2 cellular contexts compared by ENCODE assay signal in the genomic region with DNA sequence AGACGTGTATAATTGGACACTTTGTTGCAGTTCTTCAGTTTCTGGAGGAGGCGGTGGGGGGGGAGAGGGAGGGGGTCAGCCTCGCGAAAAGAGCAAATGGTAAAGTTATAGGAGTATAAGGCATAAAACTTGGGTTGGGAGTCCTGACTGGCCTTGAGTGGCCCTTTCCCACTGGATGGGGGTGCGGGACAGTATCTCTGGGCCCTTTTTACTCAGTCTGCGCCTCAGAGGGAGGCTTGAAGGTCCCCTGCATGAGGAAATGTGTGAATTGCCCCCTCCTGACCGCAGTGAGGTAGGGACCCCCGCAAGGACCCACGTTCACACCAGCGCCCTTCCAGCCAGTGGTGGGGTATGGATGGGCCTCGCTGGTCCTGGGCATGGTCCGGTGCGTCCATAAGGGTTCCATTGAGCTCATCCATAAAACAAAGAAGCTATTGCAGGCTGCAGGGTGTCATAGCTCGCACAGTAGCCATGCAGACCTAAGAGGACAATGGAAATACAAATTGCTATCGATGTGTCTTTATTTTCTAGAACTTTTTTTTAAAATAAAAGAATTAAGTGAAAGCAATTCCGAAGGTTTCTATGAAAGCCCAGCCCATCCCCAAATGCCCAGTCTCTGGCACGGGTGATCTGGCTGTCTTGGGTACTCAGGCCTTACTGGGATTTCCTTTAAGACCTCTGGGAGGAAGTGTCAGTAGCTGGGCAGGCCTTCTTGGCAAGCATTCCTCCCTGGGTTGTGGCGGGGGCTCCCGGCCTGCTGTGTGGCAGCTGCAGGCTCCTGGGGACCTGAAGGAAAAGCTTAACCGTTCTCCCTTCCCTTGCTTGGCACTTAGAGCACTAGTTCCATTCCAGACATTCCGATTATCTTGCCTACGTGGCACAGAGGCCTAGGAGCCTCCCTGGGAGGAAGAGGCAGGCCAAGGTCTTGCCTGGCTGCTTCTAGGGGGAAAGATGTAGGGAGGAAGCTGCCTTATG.
TF ChIP-seq lines count a peak whose summit lies in the region.

No MANE protein-coding gene starts in this region.

TF ChIP-seq in SK-N-SH, 30 proteins besides CTCF, POLR2A, EP300 and RAD21 (continued from another document):
- no peak for TF ChIP-seq REST (IDR thresholded peaks at IDR 0.05; ENCODE audit: low read depth, low read length)
- TF ChIP-seq SIN3A (IDR thresholded peaks at IDR 0.05; ENCODE audit: borderline replicate concordance, low read depth, low read length): no peak
- TF ChIP-seq MAX (IDR thresholded peaks at IDR 0.05; ENCODE audit: low read depth): no peak
- TF ChIP-seq TCF12 (IDR thresholded peaks at IDR 0.05): no peak
- no peak for TF ChIP-seq JUND (IDR thresholded peaks at IDR 0.05)
- TF ChIP-seq TEAD4 (IDR thresholded peaks at IDR 0.05; ENCODE audit: borderline replicate concordance, insufficient read depth): no peak
- TF ChIP-seq RXRA (IDR thresholded peaks at IDR 0.05; ENCODE audit: borderline replicate concordance, low read depth): no peak
- no peak for TF ChIP-seq EZH2phosphoT487 (IDR thresholded peaks at IDR 0.05; ENCODE audit: borderline replicate concordance, low read depth)
- no peak for TF ChIP-seq NFIC (IDR thresholded peaks at IDR 0.05; ENCODE audit: borderline replicate concordance)
- no peak for TF ChIP-seq POLR2AphosphoS5 (IDR thresholded peaks at IDR 0.05; ENCODE audit: low read depth, low read length)
- TF ChIP-seq CHD2 (IDR thresholded peaks at IDR 0.05; ENCODE audit: low read length, partially characterized antibody): no peak
- TF ChIP-seq GATA2 (CRISPR knock-in tag; IDR thresholded peaks at IDR 0.05): no peak

TF ChIP-seq in SK-N-SH treated with all-trans-retinoic acid at 6 μM for 48 hours, 23 proteins besides CTCF, POLR2A, EP300 and RAD21 (continued from another document):
- TF ChIP-seq BACH2 (CRISPR knock-in tag; IDR thresholded peaks at IDR 0.05; ENCODE audit: borderline replicate concordance) (no peak), ZFP3 (CRISPR knock-in tag; IDR thresholded peaks at IDR 0.05) (no peak), TOX (CRISPR knock-in tag; IDR thresholded peaks at IDR 0.05; ENCODE audit: borderline replicate concordance) (no peak)
